Comparison of ENCODE assay signal across 1 cellular context in genomic region chr3:143972495-143973351, GRCh38.
TF ChIP-seq lines count a peak whose summit lies in the region.

No MANE protein-coding gene starts in this region.

TF ChIP-seq in HepG2, 621 proteins besides CTCF, POLR2A, EP300 and RAD21 (continued from another document and continues in another):
- no peak for TF ChIP-seq E2F1 (CRISPR knock-in tag; IDR thresholded peaks at IDR 0.05)
- no peak for TF ChIP-seq ZNF468 (CRISPR knock-in tag; IDR thresholded peaks at IDR 0.05)
- TF ChIP-seq ZFP62 (CRISPR knock-in tag; IDR thresholded peaks at IDR 0.05), result no peak
- TF ChIP-seq, protein P1, sequence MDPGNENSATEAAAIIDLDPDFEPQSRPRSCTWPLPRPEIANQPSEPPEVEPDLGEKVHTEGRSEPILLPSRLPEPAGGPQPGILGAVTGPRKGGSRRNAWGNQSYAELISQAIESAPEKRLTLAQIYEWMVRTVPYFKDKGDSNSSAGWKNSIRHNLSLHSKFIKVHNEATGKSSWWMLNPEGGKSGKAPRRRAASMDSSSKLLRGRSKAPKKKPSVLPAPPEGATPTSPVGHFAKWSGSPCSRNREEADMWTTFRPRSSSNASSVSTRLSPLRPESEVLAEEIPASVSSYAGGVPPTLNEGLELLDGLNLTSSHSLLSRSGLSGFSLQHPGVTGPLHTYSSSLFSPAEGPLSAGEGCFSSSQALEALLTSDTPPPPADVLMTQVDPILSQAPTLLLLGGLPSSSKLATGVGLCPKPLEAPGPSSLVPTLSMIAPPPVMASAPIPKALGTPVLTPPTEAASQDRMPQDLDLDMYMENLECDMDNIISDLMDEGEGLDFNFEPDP (CRISPR knock-in tag; conservative IDR thresholded peaks at IDR 0.05), result no peak
- no peak for TF ChIP-seq ZNF207 (IDR thresholded peaks at IDR 0.05; ENCODE audit: borderline replicate concordance)
- no peak for TF ChIP-seq ZNF446 (CRISPR knock-in tag; IDR thresholded peaks at IDR 0.05)
- TF ChIP-seq SMC3 (IDR thresholded peaks at IDR 0.05; ENCODE audit: low read length), result no peak
- no peak for TF ChIP-seq CREB1 (IDR thresholded peaks at IDR 0.05)
- TF ChIP-seq CREB1 (CRISPR knock-in tag; IDR thresholded peaks at IDR 0.05), result no peak
- no peak for TF ChIP-seq JUN (CRISPR knock-in tag; IDR thresholded peaks at IDR 0.05)
- no peak for TF ChIP-seq FOXM1 (CRISPR knock-in tag; IDR thresholded peaks at IDR 0.05)
- TF ChIP-seq STAG1 (CRISPR knock-in tag; IDR thresholded peaks at IDR 0.05), result peak; percentile 23; the same call in 1 of the 2 replicates
- TF ChIP-seq, protein P2, sequence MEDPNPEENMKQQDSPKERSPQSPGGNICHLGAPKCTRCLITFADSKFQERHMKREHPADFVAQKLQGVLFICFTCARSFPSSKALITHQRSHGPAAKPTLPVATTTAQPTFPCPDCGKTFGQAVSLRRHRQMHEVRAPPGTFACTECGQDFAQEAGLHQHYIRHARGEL (CRISPR knock-in tag; IDR thresholded peaks at IDR 0.05), result no peak
- TF ChIP-seq DMTF1 (CRISPR knock-in tag; IDR thresholded peaks at IDR 0.05), result no peak
- TF ChIP-seq HMGXB4 (CRISPR knock-in tag; IDR thresholded peaks at IDR 0.05; ENCODE audit: borderline replicate concordance in 1 of 2, low read depth in 1 of 2), result peak in 1 of 2 experiments; percentile 42; a peak in 1 of 4 replicates
- 0 out of 2 replicates have a peak, but pooled peaks have one; percentile 10 for TF ChIP-seq ZNF234 (CRISPR knock-in tag; conservative IDR thresholded peaks at IDR 0.05)
- TF ChIP-seq ZNF432 (CRISPR knock-in tag; IDR thresholded peaks at IDR 0.05; ENCODE audit: borderline replicate concordance), result no peak
- TF ChIP-seq MZF1 (CRISPR knock-in tag; IDR thresholded peaks at IDR 0.05; ENCODE audit: borderline replicate concordance), result no peak
- TF ChIP-seq ZNF484 (CRISPR knock-in tag; IDR thresholded peaks at IDR 0.05; ENCODE audit: borderline replicate concordance, low read depth), result no peak
- 0 out of 2 replicates have a peak, but pooled peaks have one; percentile 1 for TF ChIP-seq ZNF331 (CRISPR knock-in tag; IDR thresholded peaks at IDR 0.05)
- no peak; the same call in 1 of the 2 replicates for TF ChIP-seq IRF2 (CRISPR knock-in tag; IDR thresholded peaks at IDR 0.05)
- TF ChIP-seq IRX3 (CRISPR knock-in tag; IDR thresholded peaks at IDR 0.05; ENCODE audit: borderline replicate concordance, low read depth), result 0 out of 2 replicates have a peak, but pooled peaks have one; percentile 36
- TF ChIP-seq BORCS8-MEF2B (CRISPR knock-in tag; IDR thresholded peaks at IDR 0.05), result 0 out of 2 replicates have a peak, but pooled peaks have one; percentile 27
- TF ChIP-seq CBFB (CRISPR knock-in tag; IDR thresholded peaks at IDR 0.05), result no peak
- TF ChIP-seq ZC3H4 (CRISPR knock-in tag; IDR thresholded peaks at IDR 0.05; ENCODE audit: borderline replicate concordance), result no peak
- TF ChIP-seq ZKSCAN5 (CRISPR knock-in tag; IDR thresholded peaks at IDR 0.05), result no peak
- no peak for TF ChIP-seq TEF (CRISPR knock-in tag; IDR thresholded peaks at IDR 0.05)
- TF ChIP-seq HES4 (CRISPR knock-in tag; IDR thresholded peaks at IDR 0.05; ENCODE audit: borderline replicate concordance), result peak; percentile 31; the same call in 1 of the 2 replicates
- no peak for TF ChIP-seq ZNF761 (CRISPR knock-in tag; conservative IDR thresholded peaks at IDR 0.05)
- peak; percentile 46; the same call in 1 of the 2 replicates for TF ChIP-seq ZNF816 (CRISPR knock-in tag; IDR thresholded peaks at IDR 0.05; ENCODE audit: borderline replicate concordance)
- no peak for TF ChIP-seq PAWR (CRISPR knock-in tag; IDR thresholded peaks at IDR 0.05; ENCODE audit: borderline replicate concordance)
- TF ChIP-seq, protein P3, sequence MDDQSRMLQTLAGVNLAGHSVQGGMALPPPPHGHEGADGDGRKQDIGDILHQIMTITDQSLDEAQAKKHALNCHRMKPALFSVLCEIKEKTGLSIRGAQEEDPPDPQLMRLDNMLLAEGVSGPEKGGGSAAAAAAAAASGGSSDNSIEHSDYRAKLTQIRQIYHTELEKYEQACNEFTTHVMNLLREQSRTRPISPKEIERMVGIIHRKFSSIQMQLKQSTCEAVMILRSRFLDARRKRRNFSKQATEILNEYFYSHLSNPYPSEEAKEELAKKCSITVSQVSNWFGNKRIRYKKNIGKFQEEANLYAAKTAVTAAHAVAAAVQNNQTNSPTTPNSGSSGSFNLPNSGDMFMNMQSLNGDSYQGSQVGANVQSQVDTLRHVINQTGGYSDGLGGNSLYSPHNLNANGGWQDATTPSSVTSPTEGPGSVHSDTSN (CRISPR knock-in tag; IDR thresholded peaks at IDR 0.05; ENCODE audit: borderline replicate concordance), result no peak
- 0 out of 2 replicates have a peak, but pooled peaks have one; percentile 28 for TF ChIP-seq HIC2 (CRISPR knock-in tag; IDR thresholded peaks at IDR 0.05; ENCODE audit: low read depth)
- TF ChIP-seq ZSCAN12 (CRISPR knock-in tag; IDR thresholded peaks at IDR 0.05), result no peak
- TF ChIP-seq RFXANK (CRISPR knock-in tag; IDR thresholded peaks at IDR 0.05), result no peak
- TF ChIP-seq PRDM10 (CRISPR knock-in tag; IDR thresholded peaks at IDR 0.05; ENCODE audit: low read depth), result no peak
- TF ChIP-seq ZNF678 (CRISPR knock-in tag; IDR thresholded peaks at IDR 0.05), result no peak
- no peak; the same call in 1 of the 2 replicates for TF ChIP-seq MXD3 (CRISPR knock-in tag; IDR thresholded peaks at IDR 0.05)
- no peak for TF ChIP-seq MIER3 (CRISPR knock-in tag; IDR thresholded peaks at IDR 0.05; ENCODE audit: borderline replicate concordance)
- TF ChIP-seq BRCA1 (CRISPR knock-in tag; IDR thresholded peaks at IDR 0.05), result no peak
- no peak for TF ChIP-seq NR0B2 (CRISPR knock-in tag; IDR thresholded peaks at IDR 0.05)
- TF ChIP-seq DR1 (CRISPR knock-in tag; IDR thresholded peaks at IDR 0.05), result no peak
- peak; percentile 59 for TF ChIP-seq ZFY (CRISPR knock-in tag; IDR thresholded peaks at IDR 0.05)
- TF ChIP-seq, protein P4, sequence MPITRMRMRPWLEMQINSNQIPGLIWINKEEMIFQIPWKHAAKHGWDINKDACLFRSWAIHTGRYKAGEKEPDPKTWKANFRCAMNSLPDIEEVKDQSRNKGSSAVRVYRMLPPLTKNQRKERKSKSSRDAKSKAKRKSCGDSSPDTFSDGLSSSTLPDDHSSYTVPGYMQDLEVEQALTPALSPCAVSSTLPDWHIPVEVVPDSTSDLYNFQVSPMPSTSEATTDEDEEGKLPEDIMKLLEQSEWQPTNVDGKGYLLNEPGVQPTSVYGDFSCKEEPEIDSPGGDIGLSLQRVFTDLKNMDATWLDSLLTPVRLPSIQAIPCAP (CRISPR knock-in tag; IDR thresholded peaks at IDR 0.05; ENCODE audit: low read depth), result no peak
- peak; percentile 49; the same call in 1 of the 2 replicates for TF ChIP-seq SALL2 (CRISPR knock-in tag; IDR thresholded peaks at IDR 0.05)
- no peak for TF ChIP-seq JUNB (CRISPR knock-in tag; IDR thresholded peaks at IDR 0.05; ENCODE audit: borderline replicate concordance)
